1 cellular context compared by ENCODE assay signal in the genomic region with DNA sequence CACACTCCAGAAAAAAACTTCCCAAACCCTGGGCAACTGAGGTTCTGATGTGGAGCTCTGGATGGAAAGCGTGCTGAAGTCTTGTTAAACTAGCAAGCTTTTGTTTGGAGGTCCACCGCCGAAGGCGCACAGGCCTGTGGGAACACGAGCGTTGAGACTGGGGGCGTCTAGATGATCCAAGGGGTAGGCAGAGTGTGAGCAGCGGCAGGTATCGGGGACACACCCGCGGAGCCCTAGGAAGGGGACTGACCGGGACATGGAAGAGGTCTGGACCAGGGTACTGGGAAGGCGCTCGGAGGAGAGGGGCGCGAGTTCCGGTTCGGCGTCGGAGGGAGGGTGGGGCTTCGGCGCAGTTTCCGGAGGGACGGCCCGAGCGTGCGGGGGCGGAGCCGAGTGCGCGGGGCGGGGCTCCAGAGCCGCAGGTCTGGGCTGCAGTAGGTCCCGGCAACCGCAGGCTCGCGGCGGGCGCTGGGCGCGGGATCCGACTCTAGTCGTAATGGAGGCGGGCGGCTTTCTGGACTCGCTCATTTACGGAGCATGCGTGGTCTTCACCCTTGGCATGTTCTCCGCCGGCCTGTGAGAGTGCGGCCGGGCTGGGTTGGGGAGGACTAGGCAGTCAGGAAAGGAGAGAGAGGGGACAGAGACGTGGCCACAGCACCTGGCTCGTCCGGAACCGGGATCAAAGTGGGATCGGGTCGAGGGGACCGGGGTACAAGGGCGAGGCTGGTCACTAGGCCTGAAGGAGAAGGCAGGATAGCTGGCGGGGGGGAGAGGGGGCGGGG.
TF ChIP-seq lines count a peak whose summit lies in the region.

A gene with protein sequence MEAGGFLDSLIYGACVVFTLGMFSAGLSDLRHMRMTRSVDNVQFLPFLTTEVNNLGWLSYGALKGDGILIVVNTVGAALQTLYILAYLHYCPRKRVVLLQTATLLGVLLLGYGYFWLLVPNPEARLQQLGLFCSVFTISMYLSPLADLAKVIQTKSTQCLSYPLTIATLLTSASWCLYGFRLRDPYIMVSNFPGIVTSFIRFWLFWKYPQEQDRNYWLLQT (plus strand): TSS at position 437 of the 782 bp plus-strand sequence. CDS start 60 bp downstream, at position 497.

TF ChIP-seq in SK-N-SH, 30 proteins besides CTCF, POLR2A, EP300 and RAD21 (continued from another document):
- TF ChIP-seq, protein P1, sequence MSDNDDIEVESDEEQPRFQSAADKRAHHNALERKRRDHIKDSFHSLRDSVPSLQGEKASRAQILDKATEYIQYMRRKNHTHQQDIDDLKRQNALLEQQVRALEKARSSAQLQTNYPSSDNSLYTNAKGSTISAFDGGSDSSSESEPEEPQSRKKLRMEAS (IDR thresholded peaks at IDR 0.05; ENCODE audit: low read depth) = peak; percentile 77
- peak; percentile 83 for TF ChIP-seq GABPA (IDR thresholded peaks at IDR 0.05; ENCODE audit: low read depth)
- TF ChIP-seq FOXM1 (IDR thresholded peaks at IDR 0.05; ENCODE audit: low read depth) = no peak
- TF ChIP-seq FOSL2 (IDR thresholded peaks at IDR 0.05; ENCODE audit: borderline replicate concordance, low read depth) = no peak; the same call in 1 of the 2 replicates
- TF ChIP-seq, protein P2, sequence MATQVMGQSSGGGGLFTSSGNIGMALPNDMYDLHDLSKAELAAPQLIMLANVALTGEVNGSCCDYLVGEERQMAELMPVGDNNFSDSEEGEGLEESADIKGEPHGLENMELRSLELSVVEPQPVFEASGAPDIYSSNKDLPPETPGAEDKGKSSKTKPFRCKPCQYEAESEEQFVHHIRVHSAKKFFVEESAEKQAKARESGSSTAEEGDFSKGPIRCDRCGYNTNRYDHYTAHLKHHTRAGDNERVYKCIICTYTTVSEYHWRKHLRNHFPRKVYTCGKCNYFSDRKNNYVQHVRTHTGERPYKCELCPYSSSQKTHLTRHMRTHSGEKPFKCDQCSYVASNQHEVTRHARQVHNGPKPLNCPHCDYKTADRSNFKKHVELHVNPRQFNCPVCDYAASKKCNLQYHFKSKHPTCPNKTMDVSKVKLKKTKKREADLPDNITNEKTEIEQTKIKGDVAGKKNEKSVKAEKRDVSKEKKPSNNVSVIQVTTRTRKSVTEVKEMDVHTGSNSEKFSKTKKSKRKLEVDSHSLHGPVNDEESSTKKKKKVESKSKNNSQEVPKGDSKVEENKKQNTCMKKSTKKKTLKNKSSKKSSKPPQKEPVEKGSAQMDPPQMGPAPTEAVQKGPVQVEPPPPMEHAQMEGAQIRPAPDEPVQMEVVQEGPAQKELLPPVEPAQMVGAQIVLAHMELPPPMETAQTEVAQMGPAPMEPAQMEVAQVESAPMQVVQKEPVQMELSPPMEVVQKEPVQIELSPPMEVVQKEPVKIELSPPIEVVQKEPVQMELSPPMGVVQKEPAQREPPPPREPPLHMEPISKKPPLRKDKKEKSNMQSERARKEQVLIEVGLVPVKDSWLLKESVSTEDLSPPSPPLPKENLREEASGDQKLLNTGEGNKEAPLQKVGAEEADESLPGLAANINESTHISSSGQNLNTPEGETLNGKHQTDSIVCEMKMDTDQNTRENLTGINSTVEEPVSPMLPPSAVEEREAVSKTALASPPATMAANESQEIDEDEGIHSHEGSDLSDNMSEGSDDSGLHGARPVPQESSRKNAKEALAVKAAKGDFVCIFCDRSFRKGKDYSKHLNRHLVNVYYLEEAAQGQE (IDR thresholded peaks at IDR 0.05; ENCODE audit: low read depth, low read length) = no peak
- TF ChIP-seq JUND (IDR thresholded peaks at IDR 0.05) = no peak
- peak; percentile 61 for TF ChIP-seq NRF1 (IDR thresholded peaks at IDR 0.05; ENCODE audit: low read depth, low read length)
- no peak for TF ChIP-seq RXRA (IDR thresholded peaks at IDR 0.05; ENCODE audit: borderline replicate concordance, low read depth)
- TF ChIP-seq FOXJ3 (CRISPR knock-in tag; IDR thresholded peaks at IDR 0.05) = no peak
- TF ChIP-seq, protein P3, sequence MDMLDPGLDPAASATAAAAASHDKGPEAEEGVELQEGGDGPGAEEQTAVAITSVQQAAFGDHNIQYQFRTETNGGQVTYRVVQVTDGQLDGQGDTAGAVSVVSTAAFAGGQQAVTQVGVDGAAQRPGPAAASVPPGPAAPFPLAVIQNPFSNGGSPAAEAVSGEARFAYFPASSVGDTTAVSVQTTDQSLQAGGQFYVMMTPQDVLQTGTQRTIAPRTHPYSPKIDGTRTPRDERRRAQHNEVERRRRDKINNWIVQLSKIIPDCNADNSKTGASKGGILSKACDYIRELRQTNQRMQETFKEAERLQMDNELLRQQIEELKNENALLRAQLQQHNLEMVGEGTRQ (IDR thresholded peaks at IDR 0.05; ENCODE audit: borderline replicate concordance, low read depth, low read length) = no peak
- TF ChIP-seq SIN3A (IDR thresholded peaks at IDR 0.05; ENCODE audit: borderline replicate concordance, low read depth, low read length) = 0 out of 2 replicates have a peak, but pooled peaks have one; percentile 50
- no peak; the same call in 1 of the 2 replicates for TF ChIP-seq MXI1 (IDR thresholded peaks at IDR 0.05; ENCODE audit: low read depth, low read length)
- TF ChIP-seq, protein P4, sequence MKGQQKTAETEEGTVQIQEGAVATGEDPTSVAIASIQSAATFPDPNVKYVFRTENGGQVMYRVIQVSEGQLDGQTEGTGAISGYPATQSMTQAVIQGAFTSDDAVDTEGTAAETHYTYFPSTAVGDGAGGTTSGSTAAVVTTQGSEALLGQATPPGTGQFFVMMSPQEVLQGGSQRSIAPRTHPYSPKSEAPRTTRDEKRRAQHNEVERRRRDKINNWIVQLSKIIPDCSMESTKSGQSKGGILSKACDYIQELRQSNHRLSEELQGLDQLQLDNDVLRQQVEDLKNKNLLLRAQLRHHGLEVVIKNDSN (IDR thresholded peaks at IDR 0.05; ENCODE audit: borderline replicate concordance, low read depth) = no peak
- TF ChIP-seq YY1 (IDR thresholded peaks at IDR 0.05; ENCODE audit: low read depth) = no peak; the same call in none of the 2 replicates
- TF ChIP-seq ELF1 (IDR thresholded peaks at IDR 0.05) = no peak
- TF ChIP-seq, protein P5, sequence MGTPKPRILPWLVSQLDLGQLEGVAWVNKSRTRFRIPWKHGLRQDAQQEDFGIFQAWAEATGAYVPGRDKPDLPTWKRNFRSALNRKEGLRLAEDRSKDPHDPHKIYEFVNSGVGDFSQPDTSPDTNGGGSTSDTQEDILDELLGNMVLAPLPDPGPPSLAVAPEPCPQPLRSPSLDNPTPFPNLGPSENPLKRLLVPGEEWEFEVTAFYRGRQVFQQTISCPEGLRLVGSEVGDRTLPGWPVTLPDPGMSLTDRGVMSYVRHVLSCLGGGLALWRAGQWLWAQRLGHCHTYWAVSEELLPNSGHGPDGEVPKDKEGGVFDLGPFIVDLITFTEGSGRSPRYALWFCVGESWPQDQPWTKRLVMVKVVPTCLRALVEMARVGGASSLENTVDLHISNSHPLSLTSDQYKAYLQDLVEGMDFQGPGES (IDR thresholded peaks at IDR 0.05; ENCODE audit: low read depth, low read length) = no peak
- no peak for TF ChIP-seq TEAD4 (IDR thresholded peaks at IDR 0.05; ENCODE audit: borderline replicate concordance, insufficient read depth)
